Comparison of ENCODE assay signal across 19 cellular contexts in the genomic region with DNA sequence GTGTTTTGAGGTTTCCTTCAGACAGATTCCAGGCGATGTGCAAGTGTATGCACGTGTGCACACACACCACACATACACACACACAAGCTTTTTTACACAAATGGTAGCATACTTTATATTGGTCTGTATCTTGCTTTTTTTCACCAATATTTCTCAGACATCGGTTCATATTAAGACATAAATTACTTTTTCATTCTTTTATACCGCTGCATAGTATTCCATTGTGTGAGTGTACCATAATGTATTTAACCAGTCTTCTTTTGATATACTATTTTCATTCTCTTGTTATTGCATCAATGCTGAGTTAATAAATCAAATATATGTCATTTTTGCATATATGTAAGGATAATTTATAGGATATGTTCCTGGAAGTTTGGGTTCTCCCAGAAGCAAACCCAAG. TPM values are rescaled to one million over a fixed set of nuclear protein-coding genes. Genes with fewer than 3 reads are reported as not detected.
DNase-seq lines count a peak whose midpoint lies in the region; ATAC-seq and TF ChIP-seq lines count a peak whose summit lies in the region.
"Had no signal": no experiment of that assay in that cellular context is flagged by ENCODE, and none has a peak within 500 bp of the region (broad histone marks: within the 10 kb centered on the region; RNA-seq: fewer than 3 reads in every experiment).

No MANE protein-coding gene starts in this region.

- no peaks in the 10 kb centered on the region for H3K9me3 Mint-ChIP-seq in T-helper 1 cell treated with Interleukin-12 subunit alpha and Interleukin-12 subunit beta and Interleukin-4 antibody, amounts not matched to agents 30 μg/mL and 1 μg/mL, for 36 hours
- peaks cover 5% of the 10 kb centered on the region for H3K9me3 Mint-ChIP-seq in WTC11
- H3K9me3 Mint-ChIP-seq in activated naive CD8-positive, alpha-beta T cell treated with anti-CD3 and anti-CD28 coated beads, Interleukin-2, amount 50 U/mL, for 24 hours, result peaks cover 3% of the 10 kb centered on the region
- H3K9me3 Mint-ChIP-seq in stimulated activated effector memory CD8-positive, alpha-beta T cell treated with anti-CD3 and anti-CD28 coated beads, Interleukin-12 subunit alpha, Interleukin-12 subunit beta, amount 100 ng/mL, for 72 hours, result no peaks in the 10 kb centered on the region

- peaks cover 5% of the 10 kb centered on the region for H3K4me1 ChIP-seq in left ventricle myocardium inferior

- H3K27me3 ChIP-seq in left ventricle myocardium inferior (ENCODE audit: low read depth), result peaks cover 94% of the 10 kb centered on the region

- CTCF ChIA-PET in WTC11 (lab: Charles Lee), result interaction anchor here (1.4 to 2.4 kb wide), 3 partner anchors 50 to 131 kb away, joined by 9 to 21 read pairs (median 11); a partner anchor contains a TSS

- H3K27ac ChIP-seq in left ventricle myocardium inferior (replicated peaks), result no peak overlapping the region
- H3K27ac ChIP-seq: KMS-11 had no signal

- POLR2A ChIA-PET in WTC11 (lab: Charles Lee), result interaction anchor here (0.7 kb wide), 1 partner anchor 54 kb away, joined by 3 read pairs; no protein-coding TSS in a partner anchor

- H3K27ac Mint-ChIP-seq in T-helper 1 cell treated with Interleukin-12 subunit alpha and Interleukin-12 subunit beta and Interleukin-4 antibody, amounts not matched to agents 30 μg/mL and 1 μg/mL, for 36 hours, result no peak overlapping the region
- H3K27ac Mint-ChIP-seq in WTC11, result no peak overlapping the region
- no peak overlapping the region for H3K27ac Mint-ChIP-seq in activated naive CD8-positive, alpha-beta T cell treated with anti-CD3 and anti-CD28 coated beads, Interleukin-2, amount 50 U/mL, for 24 hours
- H3K27ac Mint-ChIP-seq in stimulated activated effector memory CD8-positive, alpha-beta T cell treated with anti-CD3 and anti-CD28 coated beads, Interleukin-12 subunit alpha, Interleukin-12 subunit beta, amount 100 ng/mL, for 72 hours, result no peak overlapping the region

- no peak overlapping the region for H3K4me3 ChIP-seq in left ventricle myocardium inferior

- no peak for DNase-seq in T-helper 1 cell
- no peak for DNase-seq in WTC11 (ENCODE audit: low spot score)
- no peak for DNase-seq in activated naive CD8-positive, alpha-beta T cell treated with anti-CD3 and anti-CD28 coated beads, Interleukin-2, amount 50 U/mL, for 24 hours
- no peak for DNase-seq in stimulated activated effector memory CD8-positive, alpha-beta T cell treated with anti-CD3 and anti-CD28 coated beads, Interleukin-12 subunit alpha, Interleukin-12 subunit beta, amount 100 ng/mL, for 72 hours (ENCODE audit: low spot score in 2 of 2)
- DNase-seq in HT-29 (ENCODE audit: low spot score), result no peak
- DNase-seq in left ventricle myocardium inferior, result no peak
- DNase-seq: 8988T; CD4-positive, CD25-positive, alpha-beta regulatory T cell; MV-4-11; NCI-H1417; NCI-H187; NCI-H226; NCI-H524 treated with DMSO at 0.1 percent for 48 hours; RPMI8226; SHP77 treated with DMSO at 0.1 percent for 48 hours had no signal

- intact Hi-C loops in left ventricle myocardium inferior (cut with micrococcal nuclease), result no loop called here

- TF ChIP-seq CTCF in WTC11 (IDR thresholded peaks at IDR 0.05) (no peak), left ventricle myocardium inferior (IDR thresholded peaks at IDR 0.05; ENCODE audit: borderline replicate concordance) (no peak)

- H3K9me3 ChIP-seq in left ventricle myocardium inferior (replicated peaks), result no peaks in the 10 kb centered on the region

- H3K36me3 ChIP-seq in left ventricle myocardium inferior, result no peaks in the 10 kb centered on the region

- peaks cover 9% of the 10 kb centered on the region for H3K27me3 Mint-ChIP-seq in T-helper 1 cell treated with Interleukin-12 subunit alpha and Interleukin-12 subunit beta and Interleukin-4 antibody, amounts not matched to agents 30 μg/mL and 1 μg/mL, for 36 hours (ENCODE audit: low read depth)
- H3K27me3 Mint-ChIP-seq in WTC11 (ENCODE audit: low read depth), result peaks cover 59% of the 10 kb centered on the region
- peaks cover 11% of the 10 kb centered on the region for H3K27me3 Mint-ChIP-seq in activated naive CD8-positive, alpha-beta T cell treated with anti-CD3 and anti-CD28 coated beads, Interleukin-2, amount 50 U/mL, for 24 hours

- H3K36me3 Mint-ChIP-seq in T-helper 1 cell treated with Interleukin-12 subunit alpha and Interleukin-12 subunit beta and Interleukin-4 antibody, amounts not matched to agents 30 μg/mL and 1 μg/mL, for 36 hours (ENCODE audit: low read depth), result peaks cover 29% of the 10 kb centered on the region
- 0 out of 2 replicates have a peak, but pooled peaks cover 1% of the 10 kb centered on the region for H3K36me3 Mint-ChIP-seq in WTC11
- H3K36me3 Mint-ChIP-seq in activated naive CD8-positive, alpha-beta T cell treated with anti-CD3 and anti-CD28 coated beads, Interleukin-2, amount 50 U/mL, for 24 hours (ENCODE audit: low read depth), result peaks cover 2% of the 10 kb centered on the region
- no peaks in the 10 kb centered on the region for H3K36me3 Mint-ChIP-seq in stimulated activated effector memory CD8-positive, alpha-beta T cell treated with anti-CD3 and anti-CD28 coated beads, Interleukin-12 subunit alpha, Interleukin-12 subunit beta, amount 100 ng/mL, for 72 hours

- ATAC-seq in WTC11 (no peak), HG02610 (IDR thresholded peaks at IDR 0.05; ENCODE audit: unreplicated experiment) (no peak)
- ATAC-seq in activated naive CD8-positive, alpha-beta T cell treated with anti-CD3 and anti-CD28 coated beads, Interleukin-2, amount 50 U/mL, for 24 hours, result no peak
- ATAC-seq in stimulated activated effector memory CD8-positive, alpha-beta T cell treated with anti-CD3 and anti-CD28 coated beads, Interleukin-12 subunit alpha, Interleukin-12 subunit beta, amount 100 ng/mL, for 72 hours, result no peak

- H3K4me3 Mint-ChIP-seq in T-helper 1 cell treated with Interleukin-12 subunit alpha and Interleukin-12 subunit beta and Interleukin-4 antibody, amounts not matched to agents 30 μg/mL and 1 μg/mL, for 36 hours, result peak overlapping the region; percentile 18
- peak overlapping the region; percentile 58 for H3K4me3 Mint-ChIP-seq in WTC11
- peak overlapping the region; percentile 54 for H3K4me3 Mint-ChIP-seq in activated naive CD8-positive, alpha-beta T cell treated with anti-CD3 and anti-CD28 coated beads, Interleukin-2, amount 50 U/mL, for 24 hours
- peak overlapping the region; percentile 73 for H3K4me3 Mint-ChIP-seq in stimulated activated effector memory CD8-positive, alpha-beta T cell treated with anti-CD3 and anti-CD28 coated beads, Interleukin-12 subunit alpha, Interleukin-12 subunit beta, amount 100 ng/mL, for 72 hours

- peaks cover 21% of the 10 kb centered on the region for H3K4me1 Mint-ChIP-seq in T-helper 1 cell treated with Interleukin-12 subunit alpha and Interleukin-12 subunit beta and Interleukin-4 antibody, amounts not matched to agents 30 μg/mL and 1 μg/mL, for 36 hours (ENCODE audit: low read depth)
- H3K4me1 Mint-ChIP-seq in WTC11, result peaks cover 25% of the 10 kb centered on the region
- H3K4me1 Mint-ChIP-seq in activated naive CD8-positive, alpha-beta T cell treated with anti-CD3 and anti-CD28 coated beads, Interleukin-2, amount 50 U/mL, for 24 hours, result peaks cover 22% of the 10 kb centered on the region
- H3K4me1 Mint-ChIP-seq in stimulated activated effector memory CD8-positive, alpha-beta T cell treated with anti-CD3 and anti-CD28 coated beads, Interleukin-12 subunit alpha, Interleukin-12 subunit beta, amount 100 ng/mL, for 72 hours, result peaks cover 27% of the 10 kb centered on the region

TF ChIP-seq in WTC11, 78 proteins besides CTCF, POLR2A, EP300 and RAD21 (continues in another document):
- TF ChIP-seq, protein P1, sequence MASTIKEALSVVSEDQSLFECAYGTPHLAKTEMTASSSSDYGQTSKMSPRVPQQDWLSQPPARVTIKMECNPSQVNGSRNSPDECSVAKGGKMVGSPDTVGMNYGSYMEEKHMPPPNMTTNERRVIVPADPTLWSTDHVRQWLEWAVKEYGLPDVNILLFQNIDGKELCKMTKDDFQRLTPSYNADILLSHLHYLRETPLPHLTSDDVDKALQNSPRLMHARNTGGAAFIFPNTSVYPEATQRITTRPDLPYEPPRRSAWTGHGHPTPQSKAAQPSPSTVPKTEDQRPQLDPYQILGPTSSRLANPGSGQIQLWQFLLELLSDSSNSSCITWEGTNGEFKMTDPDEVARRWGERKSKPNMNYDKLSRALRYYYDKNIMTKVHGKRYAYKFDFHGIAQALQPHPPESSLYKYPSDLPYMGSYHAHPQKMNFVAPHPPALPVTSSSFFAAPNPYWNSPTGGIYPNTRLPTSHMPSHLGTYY (CRISPR knock-in tag; IDR thresholded peaks at IDR 0.05), result no peak
- TF ChIP-seq CREM (CRISPR knock-in tag; IDR thresholded peaks at IDR 0.05), result no peak
- no peak for TF ChIP-seq NFYB (CRISPR knock-in tag; conservative IDR thresholded peaks at IDR 0.05; ENCODE audit: low read depth)
- TF ChIP-seq, protein P2, sequence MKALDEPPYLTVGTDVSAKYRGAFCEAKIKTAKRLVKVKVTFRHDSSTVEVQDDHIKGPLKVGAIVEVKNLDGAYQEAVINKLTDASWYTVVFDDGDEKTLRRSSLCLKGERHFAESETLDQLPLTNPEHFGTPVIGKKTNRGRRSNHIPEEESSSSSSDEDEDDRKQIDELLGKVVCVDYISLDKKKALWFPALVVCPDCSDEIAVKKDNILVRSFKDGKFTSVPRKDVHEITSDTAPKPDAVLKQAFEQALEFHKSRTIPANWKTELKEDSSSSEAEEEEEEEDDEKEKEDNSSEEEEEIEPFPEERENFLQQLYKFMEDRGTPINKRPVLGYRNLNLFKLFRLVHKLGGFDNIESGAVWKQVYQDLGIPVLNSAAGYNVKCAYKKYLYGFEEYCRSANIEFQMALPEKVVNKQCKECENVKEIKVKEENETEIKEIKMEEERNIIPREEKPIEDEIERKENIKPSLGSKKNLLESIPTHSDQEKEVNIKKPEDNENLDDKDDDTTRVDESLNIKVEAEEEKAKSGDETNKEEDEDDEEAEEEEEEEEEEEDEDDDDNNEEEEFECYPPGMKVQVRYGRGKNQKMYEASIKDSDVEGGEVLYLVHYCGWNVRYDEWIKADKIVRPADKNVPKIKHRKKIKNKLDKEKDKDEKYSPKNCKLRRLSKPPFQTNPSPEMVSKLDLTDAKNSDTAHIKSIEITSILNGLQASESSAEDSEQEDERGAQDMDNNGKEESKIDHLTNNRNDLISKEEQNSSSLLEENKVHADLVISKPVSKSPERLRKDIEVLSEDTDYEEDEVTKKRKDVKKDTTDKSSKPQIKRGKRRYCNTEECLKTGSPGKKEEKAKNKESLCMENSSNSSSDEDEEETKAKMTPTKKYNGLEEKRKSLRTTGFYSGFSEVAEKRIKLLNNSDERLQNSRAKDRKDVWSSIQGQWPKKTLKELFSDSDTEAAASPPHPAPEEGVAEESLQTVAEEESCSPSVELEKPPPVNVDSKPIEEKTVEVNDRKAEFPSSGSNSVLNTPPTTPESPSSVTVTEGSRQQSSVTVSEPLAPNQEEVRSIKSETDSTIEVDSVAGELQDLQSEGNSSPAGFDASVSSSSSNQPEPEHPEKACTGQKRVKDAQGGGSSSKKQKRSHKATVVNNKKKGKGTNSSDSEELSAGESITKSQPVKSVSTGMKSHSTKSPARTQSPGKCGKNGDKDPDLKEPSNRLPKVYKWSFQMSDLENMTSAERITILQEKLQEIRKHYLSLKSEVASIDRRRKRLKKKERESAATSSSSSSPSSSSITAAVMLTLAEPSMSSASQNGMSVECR (CRISPR knock-in tag; IDR thresholded peaks at IDR 0.05; ENCODE audit: borderline replicate concordance), result no peak

RNA-seq across cellular contexts. Expression of a gene that starts 22.4 kb away (rescaled TPM):
- total RNA-seq in WTC11 (2021) (0.25 to 0.33 TPM (median 0.32 TPM) in 3 replicates), left ventricle myocardium inferior (1.4 TPM)
- total RNA-seq in HT-29 (2014; rRNA removed; shearing (Covaris generic)), result 0.15 and 0.26 TPM in 2 replicates
- total RNA-seq: H1 had no signal

Comparison
In these comparisons a context has a peak if more than half of its experiments do, and no peak if none do; other contexts are left out.
1. H3K4me3 Mint-ChIP-seq: peak in every context shown above with its lines; median percentile 73 in stimulated activated effector memory CD8-positive, alpha-beta T cell treated with anti-CD3 and anti-CD28 coated beads, Interleukin-12 subunit alpha, Interleukin-12 subunit beta, amount 100 ng/mL, for 72 hours; 58 in WTC11; 54 in activated naive CD8-positive, alpha-beta T cell treated with anti-CD3 and anti-CD28 coated beads, Interleukin-2, amount 50 U/mL, for 24 hours; 18 in T-helper 1 cell treated with Interleukin-12 subunit alpha and Interleukin-12 subunit beta and Interleukin-4 antibody, amounts not matched to agents 30 μg/mL and 1 μg/mL, for 36 hours.